1 cellular context compared by ENCODE assay signal in the genomic region with DNA sequence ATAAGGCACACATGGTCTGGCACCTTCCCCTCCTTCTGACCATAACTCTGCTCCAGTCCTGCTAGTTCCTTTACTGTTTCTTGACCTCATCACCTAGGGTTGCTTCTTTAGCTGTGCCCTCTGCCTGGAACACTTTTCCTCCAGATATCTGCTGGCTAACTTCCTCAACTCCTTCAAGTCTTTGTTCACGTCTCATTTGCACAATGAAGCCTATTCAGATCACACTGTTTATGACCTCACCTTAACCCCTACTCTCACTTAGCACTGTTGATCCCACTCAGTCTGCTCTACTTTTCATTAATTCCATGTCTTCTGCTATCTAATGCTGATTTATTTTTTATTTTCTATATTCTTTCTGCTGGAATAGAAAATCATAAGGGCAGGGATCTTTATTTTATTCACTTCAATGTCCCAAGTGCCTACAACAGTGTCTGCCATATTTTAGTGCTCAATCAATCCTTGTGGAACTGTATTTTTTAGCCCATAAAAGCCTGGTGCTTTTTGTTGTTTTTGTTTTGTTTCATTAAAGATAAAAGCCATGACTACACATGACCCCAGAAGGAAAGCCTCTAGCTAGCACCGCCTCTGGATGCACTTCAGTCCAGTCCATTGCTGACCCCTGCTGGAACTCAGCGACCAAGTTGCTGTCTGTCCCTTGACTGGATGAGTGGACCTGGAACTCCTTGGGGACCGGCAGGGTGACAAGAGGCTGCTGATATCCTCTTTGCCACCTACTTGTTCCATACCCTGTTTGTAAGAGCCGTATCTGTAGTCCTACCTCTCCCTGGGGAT.
TF ChIP-seq lines count a peak whose summit lies in the region.

No MANE protein-coding gene starts in this region.

TF ChIP-seq in K562, 482 proteins besides CTCF, POLR2A, EP300 and RAD21 (continued from another document and continues in another):
- TF ChIP-seq, protein P1, sequence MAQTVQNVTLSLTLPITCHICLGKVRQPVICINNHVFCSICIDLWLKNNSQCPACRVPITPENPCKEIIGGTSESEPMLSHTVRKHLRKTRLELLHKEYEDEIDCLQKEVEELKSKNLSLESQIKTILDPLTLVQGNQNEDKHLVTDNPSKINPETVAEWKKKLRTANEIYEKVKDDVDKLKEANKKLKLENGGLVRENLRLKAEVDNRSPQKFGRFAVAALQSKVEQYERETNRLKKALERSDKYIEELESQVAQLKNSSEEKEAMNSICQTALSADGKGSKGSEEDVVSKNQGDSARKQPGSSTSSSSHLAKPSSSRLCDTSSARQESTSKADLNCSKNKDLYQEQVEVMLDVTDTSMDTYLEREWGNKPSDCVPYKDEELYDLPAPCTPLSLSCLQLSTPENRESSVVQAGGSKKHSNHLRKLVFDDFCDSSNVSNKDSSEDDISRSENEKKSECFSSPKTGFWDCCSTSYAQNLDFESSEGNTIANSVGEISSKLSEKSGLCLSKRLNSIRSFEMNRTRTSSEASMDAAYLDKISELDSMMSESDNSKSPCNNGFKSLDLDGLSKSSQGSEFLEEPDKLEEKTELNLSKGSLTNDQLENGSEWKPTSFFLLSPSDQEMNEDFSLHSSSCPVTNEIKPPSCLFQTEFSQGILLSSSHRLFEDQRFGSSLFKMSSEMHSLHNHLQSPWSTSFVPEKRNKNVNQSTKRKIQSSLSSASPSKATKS (CRISPR knock-in tag; IDR thresholded peaks at IDR 0.05): 0 out of 2 replicates have a peak, but pooled peaks have one; percentile 40
- no peak for TF ChIP-seq TBP (optimal IDR thresholded peaks at IDR 0.05; ENCODE audit: low read depth, low read length)
- peak; percentile 47; the same call in 1 of the 2 replicates for TF ChIP-seq ZNF24 (IDR thresholded peaks at IDR 0.05)
- TF ChIP-seq NCOR1 (IDR thresholded peaks at IDR 0.05): no peak
- no peak for TF ChIP-seq FUS (optimal IDR thresholded peaks at IDR 0.05; ENCODE audit: low read depth, low read length)
- TF ChIP-seq, protein P2, sequence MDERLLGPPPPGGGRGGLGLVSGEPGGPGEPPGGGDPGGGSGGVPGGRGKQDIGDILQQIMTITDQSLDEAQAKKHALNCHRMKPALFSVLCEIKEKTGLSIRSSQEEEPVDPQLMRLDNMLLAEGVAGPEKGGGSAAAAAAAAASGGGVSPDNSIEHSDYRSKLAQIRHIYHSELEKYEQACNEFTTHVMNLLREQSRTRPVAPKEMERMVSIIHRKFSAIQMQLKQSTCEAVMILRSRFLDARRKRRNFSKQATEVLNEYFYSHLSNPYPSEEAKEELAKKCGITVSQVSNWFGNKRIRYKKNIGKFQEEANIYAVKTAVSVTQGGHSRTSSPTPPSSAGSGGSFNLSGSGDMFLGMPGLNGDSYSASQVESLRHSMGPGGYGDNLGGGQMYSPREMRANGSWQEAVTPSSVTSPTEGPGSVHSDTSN (CRISPR knock-in tag; IDR thresholded peaks at IDR 0.05; ENCODE audit: low read depth): no peak
- TF ChIP-seq, protein P2 (tag; conservative IDR thresholded peaks at IDR 0.05; ENCODE audit: low read depth): no peak
- TF ChIP-seq ETV5 (CRISPR knock-in tag; IDR thresholded peaks at IDR 0.05; ENCODE audit: low read depth): 0 out of 2 replicates have a peak, but pooled peaks have one; percentile 24
- TF ChIP-seq HDAC3 (IDR thresholded peaks at IDR 0.05; ENCODE audit: borderline replicate concordance, partially characterized antibody): no peak
- TF ChIP-seq ZNF239 (CRISPR knock-in tag; IDR thresholded peaks at IDR 0.05): no peak
- TF ChIP-seq ZNF609 (CRISPR knock-in tag; IDR thresholded peaks at IDR 0.05; ENCODE audit: borderline replicate concordance): no peak
- TF ChIP-seq SMAD1 (IDR thresholded peaks at IDR 0.05; ENCODE audit: low read depth, low read length, partially characterized antibody): no peak
- TF ChIP-seq, protein P3, sequence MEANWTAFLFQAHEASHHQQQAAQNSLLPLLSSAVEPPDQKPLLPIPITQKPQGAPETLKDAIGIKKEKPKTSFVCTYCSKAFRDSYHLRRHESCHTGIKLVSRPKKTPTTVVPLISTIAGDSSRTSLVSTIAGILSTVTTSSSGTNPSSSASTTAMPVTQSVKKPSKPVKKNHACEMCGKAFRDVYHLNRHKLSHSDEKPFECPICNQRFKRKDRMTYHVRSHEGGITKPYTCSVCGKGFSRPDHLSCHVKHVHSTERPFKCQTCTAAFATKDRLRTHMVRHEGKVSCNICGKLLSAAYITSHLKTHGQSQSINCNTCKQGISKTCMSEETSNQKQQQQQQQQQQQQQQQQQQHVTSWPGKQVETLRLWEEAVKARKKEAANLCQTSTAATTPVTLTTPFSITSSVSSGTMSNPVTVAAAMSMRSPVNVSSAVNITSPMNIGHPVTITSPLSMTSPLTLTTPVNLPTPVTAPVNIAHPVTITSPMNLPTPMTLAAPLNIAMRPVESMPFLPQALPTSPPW (CRISPR knock-in tag; IDR thresholded peaks at IDR 0.05): no peak
- TF ChIP-seq TCF7 (IDR thresholded peaks at IDR 0.05; ENCODE audit: borderline replicate concordance): no peak
- TF ChIP-seq, protein P4, sequence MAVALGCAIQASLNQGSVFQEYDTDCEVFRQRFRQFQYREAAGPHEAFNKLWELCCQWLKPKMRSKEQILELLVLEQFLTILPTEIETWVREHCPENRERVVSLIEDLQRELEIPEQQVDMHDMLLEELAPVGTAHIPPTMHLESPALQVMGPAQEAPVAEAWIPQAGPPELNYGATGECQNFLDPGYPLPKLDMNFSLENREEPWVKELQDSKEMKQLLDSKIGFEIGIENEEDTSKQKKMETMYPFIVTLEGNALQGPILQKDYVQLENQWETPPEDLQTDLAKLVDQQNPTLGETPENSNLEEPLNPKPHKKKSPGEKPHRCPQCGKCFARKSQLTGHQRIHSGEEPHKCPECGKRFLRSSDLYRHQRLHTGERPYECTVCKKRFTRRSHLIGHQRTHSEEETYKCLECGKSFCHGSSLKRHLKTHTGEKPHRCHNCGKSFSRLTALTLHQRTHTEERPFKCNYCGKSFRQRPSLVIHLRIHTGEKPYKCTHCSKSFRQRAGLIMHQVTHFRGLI (CRISPR knock-in tag; IDR thresholded peaks at IDR 0.05): no peak
- no peak for TF ChIP-seq THRA (IDR thresholded peaks at IDR 0.05)
- TF ChIP-seq HLTF (IDR thresholded peaks at IDR 0.05): no peak
- no peak; the same call in 1 of the 2 replicates for TF ChIP-seq NR2C2 (CRISPR knock-in tag; IDR thresholded peaks at IDR 0.05)
- peak; percentile 82 for TF ChIP-seq NR2C2 (tag; IDR thresholded peaks at IDR 0.05)
- TF ChIP-seq CHD1 (IDR thresholded peaks at IDR 0.05; ENCODE audit: low read length): no peak
- no peak for TF ChIP-seq ZNF224 (CRISPR knock-in tag; IDR thresholded peaks at IDR 0.05)
- TF ChIP-seq NUFIP1 (IDR thresholded peaks at IDR 0.05; ENCODE audit: partially characterized antibody): no peak
- peak; percentile 34 for TF ChIP-seq ZFP36 (IDR thresholded peaks at IDR 0.05; ENCODE audit: low read depth, low read length, partially characterized antibody)
- TF ChIP-seq, protein P5, sequence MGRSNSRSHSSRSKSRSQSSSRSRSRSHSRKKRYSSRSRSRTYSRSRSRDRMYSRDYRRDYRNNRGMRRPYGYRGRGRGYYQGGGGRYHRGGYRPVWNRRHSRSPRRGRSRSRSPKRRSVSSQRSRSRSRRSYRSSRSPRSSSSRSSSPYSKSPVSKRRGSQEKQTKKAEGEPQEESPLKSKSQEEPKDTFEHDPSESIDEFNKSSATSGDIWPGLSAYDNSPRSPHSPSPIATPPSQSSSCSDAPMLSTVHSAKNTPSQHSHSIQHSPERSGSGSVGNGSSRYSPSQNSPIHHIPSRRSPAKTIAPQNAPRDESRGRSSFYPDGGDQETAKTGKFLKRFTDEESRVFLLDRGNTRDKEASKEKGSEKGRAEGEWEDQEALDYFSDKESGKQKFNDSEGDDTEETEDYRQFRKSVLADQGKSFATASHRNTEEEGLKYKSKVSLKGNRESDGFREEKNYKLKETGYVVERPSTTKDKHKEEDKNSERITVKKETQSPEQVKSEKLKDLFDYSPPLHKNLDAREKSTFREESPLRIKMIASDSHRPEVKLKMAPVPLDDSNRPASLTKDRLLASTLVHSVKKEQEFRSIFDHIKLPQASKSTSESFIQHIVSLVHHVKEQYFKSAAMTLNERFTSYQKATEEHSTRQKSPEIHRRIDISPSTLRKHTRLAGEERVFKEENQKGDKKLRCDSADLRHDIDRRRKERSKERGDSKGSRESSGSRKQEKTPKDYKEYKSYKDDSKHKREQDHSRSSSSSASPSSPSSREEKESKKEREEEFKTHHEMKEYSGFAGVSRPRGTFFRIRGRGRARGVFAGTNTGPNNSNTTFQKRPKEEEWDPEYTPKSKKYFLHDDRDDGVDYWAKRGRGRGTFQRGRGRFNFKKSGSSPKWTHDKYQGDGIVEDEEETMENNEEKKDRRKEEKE (IDR thresholded peaks at IDR 0.05; ENCODE audit: borderline replicate concordance in 1 of 2, control insufficient read depth in 1 of 2, low read depth in 2 of 2, low read length in 1 of 2): no peak
- TF ChIP-seq ZNF41 (CRISPR knock-in tag; conservative IDR thresholded peaks at IDR 0.05): no peak
- no peak for TF ChIP-seq GTF2B (IDR thresholded peaks at IDR 0.05; ENCODE audit: extremely low read depth, insufficient read length)
- no peak for TF ChIP-seq HOXB6 (CRISPR knock-in tag; IDR thresholded peaks at IDR 0.05; ENCODE audit: borderline replicate concordance)
- no peak for TF ChIP-seq PYGO2 (tag; IDR thresholded peaks at IDR 0.05)
- peak; percentile 46; the same call in 1 of the 2 replicates for TF ChIP-seq SOX6 (IDR thresholded peaks at IDR 0.05)
- no peak for TF ChIP-seq ZNF384 (IDR thresholded peaks at IDR 0.05; ENCODE audit: low read depth, low read length)
- no peak for TF ChIP-seq HNRNPH1 (optimal IDR thresholded peaks at IDR 0.05; ENCODE audit: low read depth, low read length)
- TF ChIP-seq TSC22D4 (tag; IDR thresholded peaks at IDR 0.05): no peak
- no peak for TF ChIP-seq MTA2 (IDR thresholded peaks at IDR 0.05; ENCODE audit: low read depth)
- TF ChIP-seq DPF2 (IDR thresholded peaks at IDR 0.05): no peak
